ENCODE assay signal across 20 cellular contexts in the genomic region with DNA sequence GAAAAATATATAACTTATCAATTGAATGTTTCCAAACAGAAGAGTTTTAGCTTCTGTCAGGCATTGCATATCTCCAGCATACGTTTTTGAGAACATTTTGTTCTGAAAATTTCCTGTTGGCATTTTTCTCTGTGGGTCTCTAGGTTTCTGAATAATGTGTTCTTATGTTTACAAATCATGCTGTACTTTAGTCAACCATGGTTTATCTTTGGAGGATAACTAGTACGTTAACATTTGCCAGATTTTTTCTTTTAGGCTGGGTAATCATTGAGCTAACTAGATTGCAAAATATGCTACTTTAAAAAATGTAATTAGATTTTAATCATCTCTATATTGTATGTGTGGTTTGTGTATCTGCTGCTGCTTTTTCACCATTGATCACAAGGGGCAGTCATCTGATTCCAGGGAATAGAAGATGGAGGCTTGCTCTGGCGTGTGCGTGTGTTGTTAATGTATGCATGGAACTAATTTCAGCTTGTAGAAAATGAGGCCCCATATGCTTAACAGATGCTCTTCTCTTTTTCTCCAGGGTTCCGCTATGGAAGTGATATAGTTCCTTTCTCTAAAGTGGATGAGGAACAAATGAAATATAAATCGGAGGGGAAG. TPM values are rescaled to one million over a fixed set of nuclear protein-coding genes. Genes with fewer than 3 reads are reported as not detected.
A peak's percentile ranks its signal among the peaks of the same experiment; 100 is the strongest.
DNase-seq lines count a peak whose midpoint lies in the region; ATAC-seq and TF ChIP-seq lines count a peak whose summit lies in the region.
"Had no signal": no experiment of that assay in that cellular context is flagged by ENCODE, and none has a peak within 500 bp of the region (broad histone marks: within the 10 kb centered on the region; RNA-seq: fewer than 3 reads in every experiment).

No MANE protein-coding gene starts in this region.

- H3K9me3 ChIP-seq in IMR-90 (ENCODE audit: control insufficient read depth, insufficient read depth, low read length), result no peaks in the 10 kb centered on the region
- H3K9me3 ChIP-seq: A549, right atrium auricular region, vagina had no signal

- H3K4me3 ChIP-seq in IMR-90 (ENCODE audit: insufficient read depth, low read depth, low read length), result no peak overlapping the region
- H3K4me3 ChIP-seq: A549, coronary artery, right atrium auricular region, vagina had no signal

- H4K91ac ChIP-seq in IMR-90 (ENCODE audit: insufficient read depth, low read depth, low read length), result no peak overlapping the region

- H2AK5ac ChIP-seq in IMR-90 (ENCODE audit: low read depth, low read length), result no peak overlapping the region

- H2BK15ac ChIP-seq in IMR-90 (ENCODE audit: low read depth, low read length), result no peak overlapping the region

- no peak overlapping the region for H3K4me2 ChIP-seq in IMR-90 (ENCODE audit: low read depth, low read length)
- H3K4me2 ChIP-seq: A549, KMS-11 had no signal

- H3K14ac ChIP-seq in IMR-90 (replicated peaks; ENCODE audit: low read depth, low read length), result no peak overlapping the region

- no peaks in the 10 kb centered on the region for H3K9me3 Mint-ChIP-seq in T-helper 2 cell treated with Interferon-gamma antibody and Interleukin-4, amounts not matched to agents 5 μg/mL and 100 μg/mL, for 36 hours
- H3K9me3 Mint-ChIP-seq in chondrocyte (ENCODE audit: low read depth) (no peaks in the 10 kb centered on the region), mesothelial cell of epicardium (no peaks in the 10 kb centered on the region)
- H3K9me3 Mint-ChIP-seq: CD8-positive, alpha-beta memory T cell; memory B cell had no signal

- peaks cover 8% of the 10 kb centered on the region for H3K9me1 ChIP-seq in IMR-90 (ENCODE audit: insufficient read depth, low read length)

- peaks cover 7% of the 10 kb centered on the region; the same call in 1 of the 2 replicates for H4K20me1 ChIP-seq in IMR-90 (ENCODE audit: insufficient read depth, low read length)

- no peak for TF ChIP-seq CTCF in IMR-90 (conservative IDR thresholded peaks at IDR 0.05; ENCODE audit: low read depth, low read length)
- peak; percentile 8 for TF ChIP-seq CTCF in chondrocyte (IDR thresholded peaks at IDR 0.05)
- TF ChIP-seq CTCF in mesothelial cell of epicardium (IDR thresholded peaks at IDR 0.05; ENCODE audit: unreplicated experiment), result no peak

- DNase-seq in T-helper 2 cell treated with Interferon-gamma antibody and Interleukin-4, amounts not matched to agents 5 μg/mL and 100 μg/mL, for 36 hours (ENCODE audit: low spot score), result no peak
- no peak for DNase-seq in T-helper 2 cell
- no peak for DNase-seq in IMR-90
- DNase-seq in chondrocyte (ENCODE audit: low spot score), result no peak
- DNase-seq in mesothelial cell of epicardium (ENCODE audit: low spot score in 2 of 2, unreplicated experiment in 2 of 2), result no peak
- no peak for DNase-seq in NCI-H1092 treated with DMSO at 0.1 percent for 48 hours (lab: John Stamatoyannopoulos, UW)
- no peak for DNase-seq in stimulated activated CD4-positive, alpha-beta T cell treated with anti-CD3 and anti-CD28 coated beads, Interleukin-4, amount 100 ng/mL, for 1 hour
- DNase-seq in head of caudate nucleus, result no peak
- DNase-seq: activated T-cell treated with anti-CD3 and anti-CD28 coated beads, Interleukin-2, amount 50 U/mL, for 1 hour; CD8-positive, alpha-beta memory T cell; EL; islet precursor cell; NCI-H1417; NCI-H226 had no signal

- H3K4me3 Mint-ChIP-seq in T-helper 2 cell treated with Interferon-gamma antibody and Interleukin-4, amounts not matched to agents 5 μg/mL and 100 μg/mL, for 36 hours, result peak overlapping the region; percentile 40
- H3K4me3 Mint-ChIP-seq in chondrocyte (ENCODE audit: unreplicated experiment) (no peak overlapping the region), mesothelial cell of epicardium (no peak overlapping the region)
- H3K4me3 Mint-ChIP-seq: CD8-positive, alpha-beta memory T cell; memory B cell had no signal

- peaks cover 7% of the 10 kb centered on the region; the same call in 1 of the 2 replicates for H3K4me1 ChIP-seq in IMR-90 (ENCODE audit: control insufficient read depth, insufficient read depth, low read length)
- H3K4me1 ChIP-seq: A549, right atrium auricular region, vagina had no signal

- intact Hi-C loops in IMR-90 (cut with micrococcal nuclease) (no loop called here), head of caudate nucleus (cut with DNase I) (no loop called here)

- H2AK9ac ChIP-seq in IMR-90 (replicated peaks; ENCODE audit: low read depth, low read length, poor library complexity), result no peak overlapping the region

- CTCF ChIA-PET in IMR-90 (lab: Yijun Ruan, JAX), result interaction anchor here (1.3 kb wide), 1 partner anchor 8 kb away, joined by 3 read pairs; no protein-coding TSS in a partner anchor

- H2BK5ac ChIP-seq in IMR-90 (ENCODE audit: low read depth, low read length, poor library complexity, severe bottlenecking), result peak overlapping the region; percentile 23

- in situ Hi-C loops in IMR-90 (cut with MboI; ENCODE audit: low sequenced_read_pairs), result no loop called here

- peak overlapping the region; percentile 10; the same call in 1 of the 2 replicates for H3K27ac ChIP-seq in IMR-90 (ENCODE audit: insufficient read depth, low read length)
- H3K27ac ChIP-seq: A549, coronary artery, KMS-11, right atrium auricular region, vagina had no signal

- no peak overlapping the region for H3K23ac ChIP-seq in IMR-90 (ENCODE audit: low read depth, low read length)

- POLR2A ChIA-PET in IMR-90 (lab: Charles Lee; ENCODE audit: unreplicated experiment), result interaction anchor here (0.5 to 0.6 kb wide), 2 partner anchors 39 to 98 kb away, joined by 4 to 11 read pairs; no protein-coding TSS in a partner anchor

- no peaks in the 10 kb centered on the region for H3K27me3 Mint-ChIP-seq in T-helper 2 cell treated with Interferon-gamma antibody and Interleukin-4, amounts not matched to agents 5 μg/mL and 100 μg/mL, for 36 hours (ENCODE audit: low read depth)
- H3K27me3 Mint-ChIP-seq in chondrocyte (ENCODE audit: low read depth) (no peaks in the 10 kb centered on the region), mesothelial cell of epicardium (ENCODE audit: low read depth) (no peaks in the 10 kb centered on the region)
- H3K27me3 Mint-ChIP-seq: CD8-positive, alpha-beta memory T cell; memory B cell had no signal

- peak; percentile 48 for ATAC-seq in IMR-90 (ENCODE audit: low read depth)

- peaks cover 75% of the 10 kb centered on the region for H3K36me3 Mint-ChIP-seq in T-helper 2 cell treated with Interferon-gamma antibody and Interleukin-4, amounts not matched to agents 5 μg/mL and 100 μg/mL, for 36 hours (ENCODE audit: low read depth)
- H3K36me3 Mint-ChIP-seq in chondrocyte (ENCODE audit: low read depth), result peaks cover 45% of the 10 kb centered on the region
- peaks cover 57% of the 10 kb centered on the region for H3K36me3 Mint-ChIP-seq in mesothelial cell of epicardium

- no peak for TF ChIP-seq RAD21 in IMR-90 (IDR thresholded peaks at IDR 0.05; ENCODE audit: low read length)

- H2BK120ac ChIP-seq in IMR-90 (ENCODE audit: low read depth, low read length), result no peak overlapping the region

- WGBS in IMR-90 (ENCODE audit: extremely low coverage in 2 of 2, insufficient read length in 1 of 2), 2 experiments, result no CpG with 5 or more reads among the region's 6 CpGs

- TF ChIP-seq POLR2A in IMR-90 (IDR thresholded peaks at IDR 0.05; ENCODE audit: low read depth, low read length), result no peak

- dilution Hi-C loops in IMR-90 (cut with HindIII; ENCODE audit: low sequenced_read_pairs, unreplicated experiment), result no loop called here

- no peak overlapping the region for H3K18ac ChIP-seq in IMR-90 (ENCODE audit: low read depth, low read length)

- H3K79me1 ChIP-seq in IMR-90 (ENCODE audit: low read depth in 1 of 2, low read length in 2 of 2), result peaks cover 35 to 46% of the 10 kb centered on the region in 2 experiments

- H2AFZ ChIP-seq in IMR-90 (replicated peaks; ENCODE audit: low read length, poor library complexity), result no peak overlapping the region

- no peak overlapping the region for H2BK20ac ChIP-seq in IMR-90 (ENCODE audit: low read depth, low read length)

- H3K27ac Mint-ChIP-seq in T-helper 2 cell treated with Interferon-gamma antibody and Interleukin-4, amounts not matched to agents 5 μg/mL and 100 μg/mL, for 36 hours, result peak overlapping the region; percentile 31
- no peak overlapping the region for H3K27ac Mint-ChIP-seq in chondrocyte (ENCODE audit: unreplicated experiment)
- H3K27ac Mint-ChIP-seq in mesothelial cell of epicardium, result peak overlapping the region; percentile 31
- H3K27ac Mint-ChIP-seq: memory B cell had no signal

- no peak overlapping the region for H3K56ac ChIP-seq in IMR-90 (ENCODE audit: extremely low read depth, insufficient read depth, low read length)

- no peak overlapping the region for H4K5ac ChIP-seq in IMR-90 (ENCODE audit: low read depth, low read length)

- H3K36me3 ChIP-seq in IMR-90 (ENCODE audit: control insufficient read depth, insufficient read depth, low read length), result peaks cover 41% of the 10 kb centered on the region

- H3K9ac ChIP-seq in IMR-90 (ENCODE audit: low read depth, low read length), result no peak overlapping the region
- H3K9ac ChIP-seq: KMS-11 had no signal

- BruUV-seq in IMR-90 (replicated peaks; lab: Mats Ljungman, UMichigan), result no TSS peak

- no peaks in the 10 kb centered on the region for H3K27me3 ChIP-seq in IMR-90 (ENCODE audit: control insufficient read depth, insufficient read depth, low read length)
- H3K27me3 ChIP-seq: right atrium auricular region, vagina had no signal

- no peak overlapping the region for H4K8ac ChIP-seq in IMR-90 (ENCODE audit: low read depth in 2 of 2, low read length in 2 of 2)

- no peak overlapping the region for H3K4ac ChIP-seq in IMR-90 (ENCODE audit: low read depth, low read length)

- H3K4me1 Mint-ChIP-seq in T-helper 2 cell treated with Interferon-gamma antibody and Interleukin-4, amounts not matched to agents 5 μg/mL and 100 μg/mL, for 36 hours (ENCODE audit: low read depth), result peaks cover 55% of the 10 kb centered on the region
- H3K4me1 Mint-ChIP-seq in chondrocyte (ENCODE audit: low read depth) (peaks cover 6% of the 10 kb centered on the region), mesothelial cell of epicardium (no peaks in the 10 kb centered on the region)

RNA-seq across cellular contexts. Expression of a gene that starts 21.3 kb away (rescaled TPM):
- 352 and 509 TPM in 2 replicates for total RNA-seq in IMR-90 (2012; rRNA removed)
- polyA plus RNA-seq in IMR-90 (2012; rRNA removed), result 144 and 156 TPM in 2 replicates
- 103 and 426 TPM in 2 replicates for polyA plus RNA-seq in IMR-90 (2012; cell fraction: cytosol; rRNA removed)
- 65.1 and 146 TPM in 2 replicates for polyA plus RNA-seq in IMR-90 (2012; cell fraction: nucleus; rRNA removed; ENCODE audit: low replicate concordance)
- 154 to 236 TPM (median 158 TPM) in 3 replicates for total RNA-seq in chondrocyte
- total RNA-seq in mesothelial cell of epicardium, result 291 to 294 TPM (median 291 TPM) in 3 replicates

RNA-seq across cellular contexts. Expression of a gene that starts 48.7 kb away (rescaled TPM):
- total RNA-seq in IMR-90 (2012; rRNA removed) (0.54 and 0.83 TPM in 2 replicates), chondrocyte (1.3 to 2.0 TPM (median 1.5 TPM) in 3 replicates), mesothelial cell of epicardium (0.71 to 0.84 TPM (median 0.78 TPM) in 3 replicates)
- polyA plus RNA-seq in IMR-90 (2012; rRNA removed), result 0.15 and 0.17 TPM in 2 replicates
- 0.05 and 0.13 TPM in 2 replicates for polyA plus RNA-seq in IMR-90 (2012; cell fraction: cytosol; rRNA removed)
- 0.18 and 0.20 TPM in 2 replicates for polyA plus RNA-seq in IMR-90 (2012; cell fraction: nucleus; rRNA removed; ENCODE audit: low replicate concordance)
- total RNA-seq: vagina had no signal

RNA-seq across cellular contexts. Expression of a gene that starts 48.8 kb away (rescaled TPM):
- total RNA-seq in IMR-90 (2012; rRNA removed), result 13.3 and 17.7 TPM in 2 replicates
- 11.4 and 12.8 TPM in 2 replicates for polyA plus RNA-seq in IMR-90 (2012; rRNA removed)
- 2.6 and 5.5 TPM in 2 replicates for polyA plus RNA-seq in IMR-90 (2012; cell fraction: cytosol; rRNA removed)
- 2.3 and 5.3 TPM in 2 replicates for polyA plus RNA-seq in IMR-90 (2012; cell fraction: nucleus; rRNA removed; ENCODE audit: low replicate concordance)
- 6.6 to 10.1 TPM (median 9.1 TPM) in 3 replicates for total RNA-seq in chondrocyte
- total RNA-seq in mesothelial cell of epicardium, result 9.3 to 12.2 TPM (median 9.7 TPM) in 3 replicates
